In the genomic region with DNA sequence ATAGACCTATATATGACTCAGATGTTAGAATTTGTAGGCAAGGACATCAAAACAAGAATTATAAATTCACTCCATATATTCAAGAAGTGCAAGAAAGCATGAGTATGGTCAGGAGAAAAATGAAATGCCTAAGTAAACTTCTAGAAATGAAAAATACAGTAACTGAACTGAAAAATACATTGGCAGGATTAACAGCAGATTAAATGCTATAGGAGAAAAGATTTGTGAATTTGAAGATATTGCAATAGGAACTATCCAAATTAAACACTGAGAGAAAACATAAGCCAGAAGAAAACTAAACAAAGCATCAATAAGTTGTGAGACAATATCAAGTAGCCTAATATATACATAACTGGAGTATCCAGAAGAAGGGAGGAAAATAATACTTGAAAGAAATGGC, we compare ENCODE assay signal across 32 cellular contexts. TPM values are rescaled to one million over a fixed set of nuclear protein-coding genes. Genes with fewer than 3 reads are reported as not detected.
"Had no signal": no experiment of that assay in that cellular context is flagged by ENCODE, and none has a peak within 500 bp of the region (broad histone marks: within the 10 kb centered on the region; RNA-seq: fewer than 3 reads in every experiment).

No MANE protein-coding gene starts in this region.

- ATAC-seq: activated CD4-positive, alpha-beta T cell treated with anti-CD3 and anti-CD28 coated beads for 36 hours; activated CD8-positive, alpha-beta memory T cell treated with anti-CD3 and anti-CD28 coated beads, Interleukin-2, amount 10 ng/mL, durations not matched to agents 7 days and 5 days; activated CD8-positive, alpha-beta T cell treated with anti-CD3 and anti-CD28 coated beads, Interleukin-2, amount 10 ng/mL, durations not matched to agents 7 days and 5 days; activated naive CD4-positive, alpha-beta T cell treated with anti-CD3 and anti-CD28 coated beads, Interleukin-2, amount 50 U/mL, for 72 hours; activated T-cell treated with anti-CD3 and anti-CD28 coated beads, Interleukin-2, amount 50 U/mL, for 4 hours; activated T-cell treated with anti-CD3 and anti-CD28 coated beads, Interleukin-2, amount 50 U/mL, for 72 hours; activated T-helper 17 cell treated with anti-CD3 and anti-CD28 coated beads, Interleukin-2, amount 50 U/mL, for 72 hours; body of pancreas had no signal

- DNase-seq: activated B cell treated with CpG ODN at 0.5 μM for 24 hours; activated CD4-positive, alpha-beta memory T cell treated with anti-CD3 and anti-CD28 coated beads, Interleukin-2, amount 10 ng/mL, durations not matched to agents 7 days and 5 days; activated CD4-positive, alpha-beta T cell treated with anti-CD3 and anti-CD28 coated beads for 1 hour; activated CD4-positive, alpha-beta T cell treated with anti-CD3 and anti-CD28 coated beads for 36 hours; activated CD4-positive, alpha-beta T cell treated with anti-CD3 and anti-CD28 coated beads for 48 hours; activated CD4-positive, alpha-beta T cell treated with anti-CD3 and anti-CD28 coated beads, Interleukin-2, amount 10 ng/mL, durations not matched to agents 7 days and 5 days; activated CD4-positive, alpha-beta T cell treated with anti-CD3 and anti-CD28 coated beads, Interleukin-2, amount 50 U/mL, for 48 hours; activated CD8-positive, alpha-beta memory T cell treated with anti-CD3 and anti-CD28 coated beads for 24 hours; activated CD8-positive, alpha-beta memory T cell treated with anti-CD3 and anti-CD28 coated beads, Interleukin-2, amount 10 ng/mL, durations not matched to agents 7 days and 5 days; activated CD8-positive, alpha-beta T cell treated with anti-CD3 and anti-CD28 coated beads, Interleukin-2, amount 10 ng/mL, durations not matched to agents 7 days and 5 days; activated effector memory CD4-positive, alpha-beta T cell treated with anti-CD3 and anti-CD28 coated beads, Interleukin-2, amount 50 U/mL, for 16 hours; activated gamma-delta T cell treated with Interleukin-2 at 50 U/mL for 16 hours; activated naive CD4-positive, alpha-beta T cell; activated naive CD4-positive, alpha-beta T cell treated with anti-CD3 and anti-CD28 coated beads for 36 hours; activated naive CD4-positive, alpha-beta T cell treated with anti-CD3 and anti-CD28 coated beads, Interleukin-2, amount 50 U/mL, for 16 hours; activated naive CD8-positive, alpha-beta T cell treated with anti-CD3 and anti-CD28 coated beads for 36 hours; activated T-cell treated with anti-CD3 and anti-CD28 coated beads for 4 hours; activated T-cell treated with anti-CD3 and anti-CD28 coated beads, Interleukin-2, amount 50 U/mL, for 1 hour; activated T-cell treated with anti-CD3 and anti-CD28 coated beads, Interleukin-2, amount 50 U/mL, for 4 hours; activated T-cell treated with anti-CD3 and anti-CD28 coated beads, Interleukin-2, amount 50 U/mL, for 72 hours; adrenal gland; amniotic stem cell; aorta; body of pancreas; central memory CD4-positive, alpha-beta T cell; T-helper 2 cell; T-helper 9 cell had no signal

- H3K9me3 ChIP-seq: body of pancreas had no signal

- H3K27ac ChIP-seq: adrenal gland, body of pancreas, brain microvascular endothelial cell, breast epithelium had no signal

- H3K27me3 ChIP-seq: adrenal gland, body of pancreas, brain microvascular endothelial cell, breast epithelium had no signal

- H3K4me1 ChIP-seq: adrenal gland, body of pancreas, breast epithelium had no signal

- H3K36me3 ChIP-seq: adrenal gland, brain microvascular endothelial cell, breast epithelium had no signal

- H3K4me3 ChIP-seq: adrenal gland, body of pancreas, breast epithelium had no signal

RNA-seq across cellular contexts. Expression of a gene that starts 46.6 kb away (rescaled TPM):
- total RNA-seq: activated B cell treated with CpG ODN at 0.5 μM for 24 hours; activated CD8-positive, alpha-beta T cell treated with anti-CD3 and anti-CD28 coated beads, Interleukin-2, amount 10 ng/mL, durations not matched to agents 7 days and 5 days; astrocyte had no signal
